ENCODE assay signal across 8 cellular contexts in the genomic region with DNA sequence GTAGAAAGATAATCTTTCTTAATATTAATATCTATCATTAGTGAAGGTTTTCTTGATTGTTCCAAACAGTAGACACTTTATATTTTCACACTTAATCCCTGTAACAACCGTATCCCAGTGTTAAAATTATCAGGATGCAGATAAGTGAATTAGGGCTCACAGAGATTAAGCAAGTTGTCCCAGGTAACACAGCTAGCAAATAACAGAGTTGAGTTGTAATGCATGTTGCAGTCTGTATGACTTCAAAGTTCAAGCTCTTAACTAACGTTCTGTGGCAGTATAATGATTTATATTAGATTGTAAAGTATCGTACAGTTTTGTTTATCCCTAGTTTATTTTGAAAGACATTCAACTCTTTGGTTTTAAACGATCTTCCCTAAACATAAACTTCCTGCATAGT.
"Had no signal": no experiment of that assay in that cellular context is flagged by ENCODE, and none has a peak within 500 bp of the region (broad histone marks: within the 10 kb centered on the region; RNA-seq: fewer than 3 reads in every experiment).

No MANE protein-coding gene starts in this region.

- FAIRE-seq: G401.6, GM12878, GM12891, GM12892, GM18507, GM19239 had no signal

- DNase-seq: GDM1, GF-D8 had no signal

- H3K4me3 ChIP-seq: GM12878 had no signal

- ATAC-seq: GM12878 had no signal
